8 cellular contexts compared by ENCODE assay signal in genomic region chr20:53866787-53867740, GRCh38.
A peak's percentile ranks its signal among the peaks of the same experiment; 100 is the strongest.
DNase-seq lines count a peak whose midpoint lies in the region; ATAC-seq, FAIRE-seq and TF ChIP-seq lines count a peak whose summit lies in the region.

No MANE protein-coding gene starts in this region.

- H3K27ac ChIP-seq in SK-N-MC (peak overlapping the region; percentile 76), heart right ventricle (peak overlapping the region in 9 of 10 donors; percentile 9 to 82 (median 65)), smooth muscle cell (ENCODE audit: low read depth) (peak overlapping the region; percentile 98)

- H3K9me3 ChIP-seq in SK-N-MC (ENCODE audit: low read depth, low read length) (no peaks in the 10 kb centered on the region), heart right ventricle (no peaks in the 10 kb centered on the region), smooth muscle cell (replicated peaks; ENCODE audit: low read depth) (no peaks in the 10 kb centered on the region)

- WGBS in heart right ventricle, 2 donors = 40 to 42% methylated on average over 11 of the region's 11 CpGs
- WGBS in smooth muscle cell (ENCODE audit: low lambda C conversion rate) = 13% methylated on average over 11 of the region's 11 CpGs

- peaks cover 0 to 59% (median 35%) of the 10 kb centered on the region in 9 donors for H3K4me1 ChIP-seq in heart right ventricle
- peaks cover 58% of the 10 kb centered on the region for H3K4me1 ChIP-seq in smooth muscle cell (ENCODE audit: low read depth)

- FAIRE-seq in GM18507 (lab: Jason Lieb, UNC) = peak; percentile 84

- peaks cover 18% of the 10 kb centered on the region for H3F3A ChIP-seq in smooth muscle cell (ENCODE audit: low read depth)

- peak; percentile 48 for ATAC-seq in HG02870 (IDR thresholded peaks at IDR 0.05; ENCODE audit: unreplicated experiment)
- ATAC-seq in heart right ventricle = no peak

- H3K9ac ChIP-seq in SK-N-MC (ENCODE audit: insufficient read length) (no peak overlapping the region), smooth muscle cell (ENCODE audit: low read depth) (peak overlapping the region; percentile 67)

- peak overlapping the region; percentile 82 for H2AFZ ChIP-seq in smooth muscle cell (ENCODE audit: low read depth)

- no peak overlapping the region for H3K4me3 ChIP-seq in SK-N-MC
- peak overlapping the region in 1 of 10 donors; percentile 15 for H3K4me3 ChIP-seq in heart right ventricle
- peak overlapping the region; percentile 40 for H3K4me3 ChIP-seq in smooth muscle cell

- DNase-seq in GM18507 (ENCODE audit: extremely low spot score, insufficient read length, low read depth) (no peak), SK-N-MC (ENCODE audit: low read depth, low spot score) (no peak), heart right ventricle (no peak), smooth muscle cell (lab: John Stamatoyannopoulos, UW; ENCODE audit: unreplicated experiment) (no peak), Ammon's horn (ENCODE audit: low spot score) (no peak), GM19240 (ENCODE audit: insufficient read length, low spot score) (no peak)
- DNase-seq in activated effector memory CD4-positive, alpha-beta T cell treated with anti-CD3 and anti-CD28 coated beads, Interleukin-2, amount 50 U/mL, for 16 hours = no peak

- no peaks in the 10 kb centered on the region for H3K79me2 ChIP-seq in smooth muscle cell (ENCODE audit: low read depth)

- no peaks in the 10 kb centered on the region for H3K36me3 ChIP-seq in SK-N-MC (ENCODE audit: insufficient read depth, low read length)
- H3K36me3 ChIP-seq in heart right ventricle = no peaks in the 10 kb centered on the region
- H3K36me3 ChIP-seq in smooth muscle cell (ENCODE audit: low read depth) = no peaks in the 10 kb centered on the region

- H3K4me2 ChIP-seq in smooth muscle cell = peak overlapping the region; percentile 81

- H4K20me1 ChIP-seq in smooth muscle cell (ENCODE audit: low read depth) = no peaks in the 10 kb centered on the region

- H3K27me3 ChIP-seq in heart right ventricle (no peaks in the 10 kb centered on the region), smooth muscle cell (ENCODE audit: low read depth) (no peaks in the 10 kb centered on the region)

- TF ChIP-seq CTCF in heart right ventricle (IDR thresholded peaks at IDR 0.05) (no peak), smooth muscle cell (IDR thresholded peaks at IDR 0.05; ENCODE audit: borderline replicate concordance, insufficient read depth, poor library complexity, severe bottlenecking) (no peak)

- intact Hi-C loops in heart right ventricle (cut with DNase I) = loop anchor here in 4 of 10 donors (2.0 to 10.0 kb wide), 4 partner anchors 40 to 288 kb away; no protein-coding TSS in a partner anchor
